ENCODE assay signal across 8 cellular contexts in genomic region chr6:31777667-31778050, GRCh38. TPM values are rescaled to one million over a fixed set of nuclear protein-coding genes. Genes with fewer than 3 reads are reported as not detected.
DNase-seq lines count a peak whose midpoint lies in the region; ATAC-seq and TF ChIP-seq lines count a peak whose summit lies in the region.

No MANE protein-coding gene starts in this region.

- peaks cover 33% of the 10 kb centered on the region for H3F3A ChIP-seq in MM.1S (ENCODE audit: insufficient read depth, low read length)

- no peaks in the 10 kb centered on the region for H4K20me1 ChIP-seq in MM.1S (ENCODE audit: insufficient read depth, low read length)

- intact Hi-C loops in CD4-positive, alpha-beta memory T cell (cut with micrococcal nuclease) = loop anchor here (2.0 kb wide), 1 partner anchor 17 kb away; the partner anchor contains the start of gene VARS1
- intact Hi-C loops in dorsolateral prefrontal cortex (cut with DNase I) = no loop called here
- intact Hi-C loops in ovary (cut with DNase I) = no loop called here

- H3K4me2 ChIP-seq in MM.1S (ENCODE audit: low read depth, low read length) = peak overlapping the region; percentile 99

- H3K27me3 Mint-ChIP-seq in CD4-positive, alpha-beta memory T cell = no peaks in the 10 kb centered on the region

- ATAC-seq in GM21367 (IDR thresholded peaks at IDR 0.05; ENCODE audit: unreplicated experiment) = no peak

- peak overlapping the region; percentile 46 for H3K27ac ChIP-seq in CD4-positive, alpha-beta memory T cell (ENCODE audit: low read depth, low read length)
- H3K27ac ChIP-seq in MM.1S (ENCODE audit: low read length) = peak overlapping the region; percentile 96
- H3K27ac ChIP-seq in dorsolateral prefrontal cortex = peak overlapping the region in 31 of 59 donors; percentile 5 to 79 (median 64)
- H3K27ac ChIP-seq in ovary = peak overlapping the region; percentile 22 to 33

- H3K27ac Mint-ChIP-seq in CD4-positive, alpha-beta memory T cell = peak overlapping the region in 6 of 7 donors; percentile 8 to 87 (median 75)

- peaks cover 40% of the 10 kb centered on the region for H3K4me1 ChIP-seq in CD4-positive, alpha-beta memory T cell (ENCODE audit: insufficient read depth, low read length)
- H3K4me1 ChIP-seq in MM.1S (ENCODE audit: low read length) = peaks cover 30% of the 10 kb centered on the region
- peaks cover 11% of the 10 kb centered on the region for H3K4me1 ChIP-seq in ovary (ENCODE audit: insufficient read depth)

- H3K4me3 Mint-ChIP-seq in CD4-positive, alpha-beta memory T cell = peak overlapping the region in 2 of 8 donors; percentile 12 to 73

- H2AFZ ChIP-seq in MM.1S (ENCODE audit: low read length) = no peak overlapping the region

- POLR2A ChIA-PET in CD4-positive, alpha-beta memory T cell (lab: Charles Lee; ENCODE audit: partially characterized antibody) = interaction anchor here (1.0 to 1.7 kb wide), 4 partner anchors 14 to 86 kb away, joined by 3 to 4 read pairs (median 4); partner anchors contain the start of gene MSH5

- peaks cover 30% of the 10 kb centered on the region for H3K36me3 ChIP-seq in CD4-positive, alpha-beta memory T cell (ENCODE audit: insufficient read depth, low read length)
- peaks cover 8% of the 10 kb centered on the region; the same call in 1 of the 2 replicates for H3K36me3 ChIP-seq in MM.1S (replicated peaks; ENCODE audit: insufficient read depth, low read length)
- no peaks in the 10 kb centered on the region for H3K36me3 ChIP-seq in ovary

- no peak for TF ChIP-seq EP300 in ovary (IDR thresholded peaks at IDR 0.05)

- H3K9me3 Mint-ChIP-seq in CD4-positive, alpha-beta memory T cell = no peaks in the 10 kb centered on the region

- CTCF ChIA-PET in CD4-positive, alpha-beta memory T cell (lab: Charles Lee; ENCODE audit: partially characterized antibody) = interaction anchor here (1.1 to 12.8 kb wide), 2 partner anchors 12 to 44 kb away, joined by 3 to 173 read pairs; partner anchors contain the start of genes CLIC1, DDAH2 and MSH5

- no peaks in the 10 kb centered on the region for H3K9me3 ChIP-seq in CD4-positive, alpha-beta memory T cell (ENCODE audit: control insufficient read depth in 1 of 2, low read length in 2 of 2)
- H3K9me3 ChIP-seq in MM.1S (replicated peaks; ENCODE audit: insufficient read depth, low read length) (no peaks in the 10 kb centered on the region), ovary (no peaks in the 10 kb centered on the region)

- peaks cover 37% of the 10 kb centered on the region for H3K79me2 ChIP-seq in MM.1S (ENCODE audit: low read length)

- peak overlapping the region; percentile 93 for H3K9ac ChIP-seq in MM.1S (ENCODE audit: low read length)

- H3K4me1 Mint-ChIP-seq in CD4-positive, alpha-beta memory T cell = peaks cover 11 to 39% (median 27%) of the 10 kb centered on the region in 4 donors

- H3K4me3 ChIP-seq in CD4-positive, alpha-beta memory T cell (ENCODE audit: low read length in 2 of 2) = no peak overlapping the region
- H3K4me3 ChIP-seq in MM.1S (ENCODE audit: low read length) (peak overlapping the region; percentile 39; the same call in 1 of the 2 replicates), dorsolateral prefrontal cortex (peak overlapping the region in 1 of 59 donors; percentile 45), ovary (no peak overlapping the region), foreskin fibroblast (ENCODE audit: low read depth in 1 of 2, low read length in 2 of 2) (no peak overlapping the region)

- 92 to 94% (median 93%) methylated on average over 5 of the region's 5 CpGs for WGBS in ovary, 3 donors

- no peaks in the 10 kb centered on the region for H3K27me3 ChIP-seq in CD4-positive, alpha-beta memory T cell (ENCODE audit: insufficient read depth, low read length)
- H3K27me3 ChIP-seq in MM.1S (replicated peaks; ENCODE audit: insufficient read depth, low read length) (no peaks in the 10 kb centered on the region), dorsolateral prefrontal cortex (no peaks in the 10 kb centered on the region), ovary (no peaks in the 10 kb centered on the region)

- peaks cover under 1 to 29% of the 10 kb centered on the region in 2 donors for H3K36me3 Mint-ChIP-seq in CD4-positive, alpha-beta memory T cell

- no peak for TF ChIP-seq CTCF in MM.1S (IDR thresholded peaks at IDR 0.05; ENCODE audit: low read length)
- TF ChIP-seq CTCF in dorsolateral prefrontal cortex (IDR thresholded peaks at IDR 0.05 in 54 of 56, conservative IDR thresholded peaks at IDR 0.05 in 2 of 56; ENCODE audit: low read depth in 1 of 56, partially characterized antibody in 56 of 56) = no peak
- TF ChIP-seq CTCF in ovary (IDR thresholded peaks at IDR 0.05) = no peak
- no peak for TF ChIP-seq CTCF in foreskin fibroblast (IDR thresholded peaks at IDR 0.05; ENCODE audit: low read depth, low read length)

- no peak for DNase-seq in CD4-positive, alpha-beta memory T cell
- DNase-seq in MM.1S = no peak
- no peak for DNase-seq in dorsolateral prefrontal cortex
- no peak for DNase-seq in ovary
- DNase-seq in NOMO-1 treated with dmso at 0.1 percent for 144 hours (lab: John Stamatoyannopoulos, UW; ENCODE audit: unreplicated experiment) = no peak
- DNase-seq in COR-L47 (lab: John Stamatoyannopoulos, UW) = no peak
- DNase-seq in foreskin fibroblast = no peak

- TF ChIP-seq POLR2A in ovary (IDR thresholded peaks at IDR 0.05) = no peak

- no peaks in the 10 kb centered on the region for H3K9me2 ChIP-seq in MM.1S (replicated peaks; ENCODE audit: insufficient read depth, low read length)

RNA-seq across cellular contexts. Expression of gene VWA7, which starts 0.5 kb away (rescaled TPM):
- total RNA-seq in CD4-positive, alpha-beta memory T cell = 1 to 10 TPM; 1.0 to 1.7 TPM
- polyA plus RNA-seq in CD4-positive, alpha-beta memory T cell = 1 to 10 TPM in 1 of 2 donors, under 1 TPM in 1; 1.00 to 2.5 TPM
- 10 to 100 TPM in 116 of 120 experiments, 1 to 10 TPM in 4; 5.9 to 42.6 (median 21.4) TPM for total RNA-seq in dorsolateral prefrontal cortex
- 10 to 100 TPM in 1 of 7 donors, 1 to 10 TPM in 5, under 1 TPM in 1; 0.48 to 25.2 (median 1.7) TPM for total RNA-seq in ovary
- under 1 TPM; 0.18 to 0.62 TPM for polyA plus RNA-seq in ovary

RNA-seq across cellular contexts. Expression of gene SAPCD1, which starts 15.2 kb away (rescaled TPM):
- total RNA-seq in CD4-positive, alpha-beta memory T cell = 1 to 10 TPM; 2.7 to 3.7 TPM
- under 1 TPM in 1 of 2 donors, not detected in 1; 0.89 TPM for polyA plus RNA-seq in CD4-positive, alpha-beta memory T cell
- total RNA-seq in dorsolateral prefrontal cortex (1 to 10 TPM in 92 of 120 experiments, under 1 TPM in 10, not detected in 18; 0.54 to 7.7 (median 1.9) TPM), ovary (1 to 10 TPM in 5 of 7 donors, under 1 TPM in 1, not detected in 1; 0.94 to 5.2 (median 3.6) TPM)
- polyA plus RNA-seq in ovary = 1 to 10 TPM; 1.6 to 2.9 TPM

RNA-seq across cellular contexts. Expression of gene VARS1, which starts 17.9 kb away (rescaled TPM):
- total RNA-seq in CD4-positive, alpha-beta memory T cell = 10 to 100 TPM; 39.6 to 46.8 TPM
- polyA plus RNA-seq in CD4-positive, alpha-beta memory T cell = 10 to 100 TPM; 43.4 to 45.9 TPM
- 10 to 100 TPM; 36.7 to 78.7 (median 56.4) TPM for total RNA-seq in dorsolateral prefrontal cortex
- total RNA-seq in ovary = 10 to 100 TPM; 16.0 to 73.6 (median 44.1) TPM
- polyA plus RNA-seq in ovary = 10 to 100 TPM; 21.1 to 29.8 TPM

RNA-seq across cellular contexts. Expression of gene LSM2, which starts 29.1 kb away (rescaled TPM):
- 10 to 100 TPM; 30.0 to 34.6 TPM for total RNA-seq in CD4-positive, alpha-beta memory T cell
- polyA plus RNA-seq in CD4-positive, alpha-beta memory T cell = 10 to 100 TPM; 67.4 to 80.4 TPM
- total RNA-seq in dorsolateral prefrontal cortex (10 to 100 TPM; 14.4 to 37.9 (median 25.8) TPM), ovary (10 to 100 TPM; 35.9 to 58.3 (median 47.5) TPM)
- 10 to 100 TPM; 51.2 to 90.7 TPM for polyA plus RNA-seq in ovary

RNA-seq across cellular contexts. Expression of gene HSPA1L, which starts 37.4 kb away (rescaled TPM):
- 1 to 10 TPM; 8.2 to 8.3 TPM for total RNA-seq in CD4-positive, alpha-beta memory T cell
- polyA plus RNA-seq in CD4-positive, alpha-beta memory T cell = 1 to 10 TPM; 1.1 to 4.4 TPM
- total RNA-seq in dorsolateral prefrontal cortex (10 to 100 TPM in 3 of 120 experiments, 1 to 10 TPM in 117; 3.0 to 12.0 (median 5.5) TPM), ovary (1 to 10 TPM; 1.3 to 6.1 (median 3.9) TPM)
- polyA plus RNA-seq in ovary = 1 to 10 TPM; 3.2 to 6.1 TPM

Comparison
In these comparisons a context has a peak if more than half of its experiments do, and no peak if none do; other contexts are left out.
1. H3K27ac ChIP-seq: peak in every context shown above with its lines; median percentile 96 in MM.1S; 64 in dorsolateral prefrontal cortex; 46 in CD4-positive, alpha-beta memory T cell; 28 in ovary.